Comparison of ENCODE assay signal across 9 cellular contexts in the genomic region with DNA sequence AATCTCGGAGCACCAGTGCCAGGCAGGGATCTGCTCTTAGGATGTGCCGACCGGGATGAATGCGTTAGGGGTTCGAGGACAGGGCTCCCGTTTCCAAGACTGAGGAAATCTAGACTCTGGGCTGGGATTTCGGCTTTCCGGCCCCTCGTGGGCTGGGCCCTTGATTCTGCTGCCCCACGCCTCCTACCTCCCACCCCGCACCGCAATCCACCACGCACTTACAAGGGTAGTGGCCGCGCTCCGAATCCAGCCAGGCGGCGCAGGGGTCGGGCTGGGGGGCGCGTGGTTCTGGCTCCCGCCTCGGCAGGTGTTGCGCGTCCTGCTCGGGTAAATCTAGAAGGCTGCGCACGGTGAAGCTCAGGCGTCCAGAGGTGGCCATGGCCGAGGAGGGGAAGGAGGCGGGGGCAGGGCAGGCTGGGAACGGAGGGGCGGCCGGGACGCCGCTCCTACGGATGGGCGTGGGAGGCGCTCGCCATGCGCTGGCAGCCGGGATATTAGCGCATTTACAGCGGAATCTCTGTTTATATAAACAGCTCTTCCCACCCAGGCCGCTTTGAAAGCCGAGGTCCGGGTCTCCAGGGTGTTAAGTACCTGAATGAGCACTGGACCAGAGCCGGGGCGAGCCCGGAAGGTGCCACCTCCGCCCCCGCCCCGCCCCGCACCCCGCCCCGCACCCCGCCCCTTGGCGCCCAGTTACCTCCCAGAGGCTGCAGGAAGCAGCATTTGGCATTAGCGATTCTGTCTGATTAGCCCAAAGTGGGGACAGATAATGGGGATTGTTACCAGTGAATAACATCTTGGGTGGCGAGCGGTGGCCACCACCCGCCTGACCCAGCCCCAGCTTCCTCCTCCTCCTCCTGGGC. TPM values are rescaled to one million over a fixed set of nuclear protein-coding genes. Genes with fewer than 3 reads are reported as not detected.
DNase-seq lines count a peak whose midpoint lies in the region; ATAC-seq, FAIRE-seq and TF ChIP-seq lines count a peak whose summit lies in the region.
"Had no signal": no experiment of that assay in that cellular context is flagged by ENCODE, and none has a peak within 500 bp of the region (broad histone marks: within the 10 kb centered on the region; RNA-seq: fewer than 3 reads in every experiment).

A gene (minus strand): TSS at position 604 of the 863 bp plus-strand sequence. CDS start 225 bp downstream, at position 379.

- TF ChIP-seq EP300 in H1 (IDR thresholded peaks at IDR 0.05; ENCODE audit: borderline replicate concordance in 1 of 2, low read depth in 2 of 2, low read length in 2 of 2) (no peak), neural cell (conservative IDR thresholded peaks at IDR 0.05; ENCODE audit: poor library complexity, severe bottlenecking) (no peak)

- TF ChIP-seq CTCF in BJ (IDR thresholded peaks at IDR 0.05; ENCODE audit: insufficient read depth, low read depth, low read length) (no peak), H1 (IDR thresholded peaks at IDR 0.05; ENCODE audit: control extremely low read depth in 1 of 3, insufficient read depth in 1 of 3, low read depth in 1 of 3, low read length in 3 of 3) (no peak), neural cell (IDR thresholded peaks at IDR 0.05; ENCODE audit: poor library complexity, severe bottlenecking) (no peak)

- H3K4ac ChIP-seq in H1 (replicated peaks; ENCODE audit: insufficient read length, low read depth, low read length): peak within 1 kb of the TSS; percentile 42

- no peak for ATAC-seq in natural killer cell treated with Interleukin-12 subunit alpha and Interleukin-12 subunit beta and Interleukin-15 and Interleukin-18, amount 100 ng/mL, for 72 hours
- ATAC-seq in HG03342 (IDR thresholded peaks at IDR 0.05; ENCODE audit: unreplicated experiment) (no peak), HG03175 (IDR thresholded peaks at IDR 0.05; ENCODE audit: unreplicated experiment) (no peak), HG03139 (IDR thresholded peaks at IDR 0.05; ENCODE audit: unreplicated experiment) (no peak)

- WGBS in HUES64: 2% methylated on average over 61 of the region's 62 CpGs
- 6% methylated on average over 30 of the region's 62 CpGs; no CpG with 5 or more reads in 1 of the 2 experiments for WGBS in H1 (ENCODE audit: extremely low coverage in 1 of 2, insufficient coverage in 1 of 2, insufficient read length in 1 of 2, insufficient replicate concordance in 2 of 2, low coverage in 1 of 2, low lambda C conversion rate in 2 of 2, missing lambda C conversion rate in 1 of 2), 2 experiments

- no peaks in the 10 kb centered on the region for H3K36me3 ChIP-seq in BJ (ENCODE audit: control insufficient read depth, insufficient read depth, low read length)
- no peaks in the 10 kb centered on the region for H3K36me3 ChIP-seq in HUES64 (ENCODE audit: insufficient read depth, low read length)
- H3K36me3 ChIP-seq in H1 (ENCODE audit: control insufficient read depth in 2 of 4, insufficient read depth in 4 of 4, low read length in 3 of 4): peaks cover 0 to 8% (median 0%) of the 10 kb centered on the region in 4 experiments; a peak in 1 of 8 replicates
- no peaks in the 10 kb centered on the region for H3K36me3 ChIP-seq in neural cell (ENCODE audit: insufficient read depth, low read length)
- H3K36me3 ChIP-seq: neutrophil had no signal

- peak within 1 kb of the TSS; percentile 43 for H3K4me3 ChIP-seq in BJ (ENCODE audit: low read depth, low read length)
- H3K4me3 ChIP-seq in HUES64 (ENCODE audit: low read length): peak within 1 kb of the TSS; percentile 51
- H3K4me3 ChIP-seq in H1 (ENCODE audit: extremely low read depth in 1 of 4, insufficient read depth in 2 of 4, low read depth in 3 of 4, low read length in 4 of 4): peak within 1 kb of the TSS; percentile 13 to 58 (median 26); a peak in 6 of 8 replicates
- peak within 1 kb of the TSS; percentile 69 for H3K4me3 ChIP-seq in neural cell (ENCODE audit: low read length)

- no peak within 1 kb of the TSS for H3K27ac Mint-ChIP-seq in natural killer cell treated with Interleukin-12 subunit alpha and Interleukin-12 subunit beta and Interleukin-15 and Interleukin-18, amount 100 ng/mL, for 72 hours

- no peaks in the 10 kb centered on the region for H3F3A ChIP-seq in neural cell (ENCODE audit: insufficient read depth, low read length, poor library complexity, severe bottlenecking)

- H3K9ac ChIP-seq in HUES64 (ENCODE audit: low read depth, low read length) (no peak within 1 kb of the TSS), H1 (replicated peaks in 1 of 4; ENCODE audit: extremely low read depth in 1 of 4, low read depth in 3 of 4, low read length in 3 of 4) (no peak within 1 kb of the TSS), neural cell (ENCODE audit: low read length) (peak within 1 kb of the TSS; percentile 29)

- H4K91ac ChIP-seq in H1 (replicated peaks; ENCODE audit: insufficient read length, low read length): no peak within 1 kb of the TSS

- H3K23ac ChIP-seq in H1 (ENCODE audit: insufficient read length): no peak within 1 kb of the TSS

- CTCF ChIA-PET in BJ (lab: Yijun Ruan, JAX): no interaction called here
- CTCF ChIA-PET in H1 (lab: Charles Lee; ENCODE audit: partially characterized antibody): interaction anchor here (0.9 to 27.3 kb wide), 10 partner anchors 16 to 85 kb away, joined by 3 to 395 read pairs (median 6); a partner anchor contains a TSS

- no peak within 1 kb of the TSS for H4K5ac ChIP-seq in H1 (ENCODE audit: insufficient read length, low read depth, low read length)

- H2AFZ ChIP-seq in H1 (ENCODE audit: low read length) (no peak within 1 kb of the TSS; the same call in 1 of the 2 replicates), neural cell (ENCODE audit: low read depth, low read length) (no peak within 1 kb of the TSS)

- no peak for FAIRE-seq in H1 (lab: Jason Lieb, UNC)

- peak within 1 kb of the TSS; percentile 51; the same call in 1 of the 2 replicates for H4K8ac ChIP-seq in H1 (ENCODE audit: extremely low read depth, insufficient read depth, low read length)

- no peak within 1 kb of the TSS for H2BK20ac ChIP-seq in H1 (ENCODE audit: low read length)

- POLR2A ChIA-PET in BJ (lab: Charles Lee) (no interaction called here), H1 (lab: Charles Lee; ENCODE audit: partially characterized antibody) (interaction anchor here (0.7 to 1.2 kb wide), 2 partner anchors 61 to 202 kb away, joined by 3 read pairs; no protein-coding TSS in a partner anchor)

- H4K20me1 ChIP-seq in H1 (replicated peaks in 1 of 2; ENCODE audit: control insufficient read depth in 1 of 2, insufficient read depth in 2 of 2, low read length in 2 of 2) (peaks cover 19 to 24% of the 10 kb centered on the region in 2 experiments), neural cell (ENCODE audit: insufficient read depth) (no peaks in the 10 kb centered on the region)

- H3K4me1 ChIP-seq in HUES64 (ENCODE audit: insufficient read depth, low read length): peaks cover 12% of the 10 kb centered on the region
- peaks cover 0 to 21% (median 11%) of the 10 kb centered on the region in 4 experiments; a peak in 5 of 7 replicates for H3K4me1 ChIP-seq in H1 (replicated peaks in 1 of 4; ENCODE audit: control insufficient read depth in 3 of 4, insufficient read depth in 4 of 4, low read length in 3 of 4)

- H2BK5ac ChIP-seq in H1 (ENCODE audit: low read depth, low read length): no peak within 1 kb of the TSS

- H3K79me2 ChIP-seq in H1 (ENCODE audit: control insufficient read depth in 1 of 2, insufficient read depth in 2 of 2, low read length in 2 of 2): no peaks in the 10 kb centered on the region
- H3K79me2 ChIP-seq in neural cell (replicated peaks; ENCODE audit: insufficient read depth, low read length): no peaks in the 10 kb centered on the region

- no peak for TF ChIP-seq RAD21 in H1 (IDR thresholded peaks at IDR 0.05 in 1 of 2, conservative IDR thresholded peaks at IDR 0.05 in 1 of 2; ENCODE audit: low read depth in 2 of 2, low read length in 2 of 2)
- TF ChIP-seq RAD21 in neural cell (conservative IDR thresholded peaks at IDR 0.05): no peak

- peak within 1 kb of the TSS; percentile 14 for H3K56ac ChIP-seq in H1 (replicated peaks; ENCODE audit: insufficient read length, low read depth, low read length)

- DNase-seq in BJ (ENCODE audit: low read depth): no peak
- DNase-seq in H1 (ENCODE audit: low read depth in 1 of 2, low spot score in 2 of 2): peak in 1 of 2 experiments; percentile 76
- no peak for DNase-seq in natural killer cell treated with Interleukin-12 subunit alpha and Interleukin-12 subunit beta and Interleukin-15 and Interleukin-18, amount 100 ng/mL, for 72 hours (ENCODE audit: low spot score)

- H3K14ac ChIP-seq in H1 (ENCODE audit: insufficient read length): no peak within 1 kb of the TSS

- H2BK15ac ChIP-seq in H1 (ENCODE audit: low read length): peak within 1 kb of the TSS; percentile 53; the same call in 1 of the 2 replicates

- H3K4me2 ChIP-seq in H1 (ENCODE audit: insufficient read depth in 1 of 2, low read depth in 2 of 2, low read length in 2 of 2) (peak within 1 kb of the TSS; percentile 48 to 81), neural cell (ENCODE audit: low read length) (peak within 1 kb of the TSS; percentile 80)

- H3K18ac ChIP-seq in H1 (ENCODE audit: extremely low read depth, low read length): no peak within 1 kb of the TSS; the same call in 1 of the 2 replicates

- H2AK5ac ChIP-seq in H1 (ENCODE audit: low read depth, low read length): no peak within 1 kb of the TSS

- H3K9me2 ChIP-seq in neural cell (ENCODE audit: insufficient read depth, low read length): no peaks in the 10 kb centered on the region

- peaks cover 28 to 35% of the 10 kb centered on the region in 2 donors for H3K27me3 Mint-ChIP-seq in natural killer cell treated with Interleukin-12 subunit alpha and Interleukin-12 subunit beta and Interleukin-15 and Interleukin-18, amount 100 ng/mL, for 72 hours

- no peaks in the 10 kb centered on the region for H3K36me3 Mint-ChIP-seq in natural killer cell treated with Interleukin-12 subunit alpha and Interleukin-12 subunit beta and Interleukin-15 and Interleukin-18, amount 100 ng/mL, for 72 hours

- H2BK120ac ChIP-seq in H1 (replicated peaks; ENCODE audit: low read depth, low read length): no peak within 1 kb of the TSS

- H3K4me1 Mint-ChIP-seq in natural killer cell treated with Interleukin-12 subunit alpha and Interleukin-12 subunit beta and Interleukin-15 and Interleukin-18, amount 100 ng/mL, for 72 hours (ENCODE audit: low read depth in 2 of 2): no peaks in the 10 kb centered on the region

- no peaks in the 10 kb centered on the region for H3K9me3 Mint-ChIP-seq in natural killer cell treated with Interleukin-12 subunit alpha and Interleukin-12 subunit beta and Interleukin-15 and Interleukin-18, amount 100 ng/mL, for 72 hours

- H3K27ac ChIP-seq in HUES64 (ENCODE audit: low read depth, low read length): no peak within 1 kb of the TSS
- H3K27ac ChIP-seq in H1 (ENCODE audit: low read depth, low read length): no peak within 1 kb of the TSS
- no peak within 1 kb of the TSS for H3K27ac ChIP-seq in neural cell (ENCODE audit: low read length)
- H3K27ac ChIP-seq: neutrophil had no signal

- no peaks in the 10 kb centered on the region for H3K79me1 ChIP-seq in H1 (ENCODE audit: low read depth, low read length)

- peaks cover 5% of the 10 kb centered on the region for H3K23me2 ChIP-seq in H1 (ENCODE audit: low read depth, low read length)

- peaks cover 41% of the 10 kb centered on the region for H3K27me3 ChIP-seq in BJ (ENCODE audit: control insufficient read depth, insufficient read depth, low read length)
- peaks cover 100% of the 10 kb centered on the region for H3K27me3 ChIP-seq in HUES64 (ENCODE audit: insufficient read depth, low read length)
- peaks cover 91 to 100% (median 95%) of the 10 kb centered on the region in 4 experiments for H3K27me3 ChIP-seq in H1 (replicated peaks in 1 of 4; ENCODE audit: control insufficient read depth in 3 of 4, extremely low read depth in 1 of 4, insufficient read depth in 3 of 4, low read length in 3 of 4)
- H3K27me3 ChIP-seq in neural cell (ENCODE audit: insufficient read depth, low read depth, low read length): peaks cover 100% of the 10 kb centered on the region

- TF ChIP-seq POLR2A in H1 (IDR thresholded peaks at IDR 0.05; ENCODE audit: control extremely low read depth in 1 of 2, low read depth in 2 of 2, low read length in 2 of 2): no peak

- H3K9me3 ChIP-seq in HUES64 (ENCODE audit: insufficient read depth, low read depth, low read length): no peaks in the 10 kb centered on the region
- H3K9me3 ChIP-seq in H1 (ENCODE audit: insufficient read depth in 2 of 2, low read depth in 1 of 2, low read length in 1 of 2): no peaks in the 10 kb centered on the region
- H3K9me3 ChIP-seq in neural cell (ENCODE audit: low read length): peaks cover 7% of the 10 kb centered on the region
- H3K9me3 ChIP-seq: neutrophil had no signal

- 0 out of 2 replicates have a peak within 1 kb of the TSS, but pooled peaks have one; percentile 35 for H2BK12ac ChIP-seq in H1 (ENCODE audit: low read depth, low read length)

- H3K4me3 Mint-ChIP-seq in natural killer cell treated with Interleukin-12 subunit alpha and Interleukin-12 subunit beta and Interleukin-15 and Interleukin-18, amount 100 ng/mL, for 72 hours: no peak within 1 kb of the TSS

RNA-seq across cellular contexts. Expression of the gene that starts here (rescaled TPM):
- polyA plus RNA-seq in BJ (2011; rRNA removed) (not detected in 2 replicates), H1 (2011; rRNA removed) (not detected in 2 replicates), neural cell (not detected in 2 replicates)
- polyA minus RNA-seq in BJ (2011; rRNA and poly(A)+ RNA removed): not detected in 2 replicates
- not detected for polyA plus RNA-seq in HUES64 (2013, experiment 1 of 2)
- polyA plus RNA-seq in HUES64 (2013, experiment 2 of 2): not detected
- not detected in 2 replicates for total RNA-seq in H1 (2021; fragmentation: NEBNext Ultra II Directional; extraction: Animal tissue kit (Norgen Biotek cat#: 25700))
- not detected for polyA plus RNA-seq in H1 (2011; cell fraction: cytosol; rRNA removed)
- not detected for polyA plus RNA-seq in H1 (2011; cell fraction: nucleus; rRNA removed)
- not detected in 4 replicates for polyA plus RNA-seq in H1 (2012, experiment 1 of 2)
- not detected for polyA plus RNA-seq in H1 (2012, experiment 2 of 2)
- 0.12 TPM for polyA plus RNA-seq in H1 (2013, experiment 1 of 2)
- 0.13 TPM for polyA plus RNA-seq in H1 (2013, experiment 2 of 2)
- not detected in 2 replicates for polyA minus RNA-seq in H1 (2011; rRNA and poly(A)+ RNA removed)
- not detected for polyA minus RNA-seq in H1 (2011; cell fraction: cytosol; rRNA and poly(A)+ RNA removed)
- not detected for polyA minus RNA-seq in H1 (2011; cell fraction: nucleus; rRNA and poly(A)+ RNA removed)
- not detected in 2 replicates for polyA minus RNA-seq in neural cell
- not detected for total RNA-seq in natural killer cell treated with Interleukin-12 subunit alpha and Interleukin-12 subunit beta and Interleukin-15 and Interleukin-18, amount 100 ng/mL, for 72 hours
